1 cellular context compared by ENCODE assay signal in genomic region chr13:99264053-99264452, GRCh38.
TF ChIP-seq lines count a peak whose summit lies in the region.

No MANE protein-coding gene starts in this region.

TF ChIP-seq in GM23338, 12 proteins besides CTCF, POLR2A, EP300 and RAD21 (continued from another document):
- TF ChIP-seq POLR2AphosphoS5 (IDR thresholded peaks at IDR 0.05; ENCODE audit: low read depth), result no peak
- no peak for TF ChIP-seq NANOG (IDR thresholded peaks at IDR 0.05; ENCODE audit: borderline replicate concordance)
- no peak for TF ChIP-seq STAT1 (IDR thresholded peaks at IDR 0.05; ENCODE audit: unreplicated experiment)
- TF ChIP-seq ETS1 (IDR thresholded peaks at IDR 0.05), result no peak
- TF ChIP-seq CREB1 (CRISPR knock-in tag; IDR thresholded peaks at IDR 0.05; ENCODE audit: low read depth), result no peak
- TF ChIP-seq JUNB (IDR thresholded peaks at IDR 0.05; ENCODE audit: unreplicated experiment), result no peak
TF ChIP-seq in GM23338: peak in this region for 0.
